In genomic region chr6:36566418-36566905, GRCh38 we compare ENCODE assay signal across 1 cellular context.
TF ChIP-seq lines count a peak whose summit lies in the region.

No MANE protein-coding gene starts in this region.

TF ChIP-seq in HepG2, 621 proteins besides CTCF, POLR2A, EP300 and RAD21 (continued from another document and continues in another):
- no peak for TF ChIP-seq CSRNP2 (CRISPR knock-in tag; conservative IDR thresholded peaks at IDR 0.05; ENCODE audit: low read depth)
- no peak for TF ChIP-seq WIZ (CRISPR knock-in tag; IDR thresholded peaks at IDR 0.05)
- no peak for TF ChIP-seq ZNF180 (CRISPR knock-in tag; IDR thresholded peaks at IDR 0.05; ENCODE audit: borderline replicate concordance, low read depth)
- peak; percentile 12; the same call in 1 of the 2 replicates for TF ChIP-seq ZNF281 (CRISPR knock-in tag; IDR thresholded peaks at IDR 0.05; ENCODE audit: borderline replicate concordance)
- TF ChIP-seq ATF2 (CRISPR knock-in tag; IDR thresholded peaks at IDR 0.05): peak; percentile 57; the same call in 1 of the 2 replicates
- TF ChIP-seq CREB1 (IDR thresholded peaks at IDR 0.05): no peak
- TF ChIP-seq CREB1 (CRISPR knock-in tag; IDR thresholded peaks at IDR 0.05): peak; percentile 77
- TF ChIP-seq RNF219 (CRISPR knock-in tag; IDR thresholded peaks at IDR 0.05): no peak
- no peak for TF ChIP-seq ZBTB49 (CRISPR knock-in tag; IDR thresholded peaks at IDR 0.05; ENCODE audit: borderline replicate concordance)
- peak; percentile 65 for TF ChIP-seq FOXP4 (CRISPR knock-in tag; IDR thresholded peaks at IDR 0.05)
- peak; percentile 56; the same call in 1 of the 2 replicates for TF ChIP-seq THRA (CRISPR knock-in tag; IDR thresholded peaks at IDR 0.05; ENCODE audit: borderline replicate concordance)
- no peak for TF ChIP-seq BCLAF1 (IDR thresholded peaks at IDR 0.05)
- TF ChIP-seq GATAD2A (CRISPR knock-in tag; IDR thresholded peaks at IDR 0.05): peak; percentile 95
- peak; percentile 97 for TF ChIP-seq ZNF644 (CRISPR knock-in tag; IDR thresholded peaks at IDR 0.05; ENCODE audit: low read depth)
- no peak for TF ChIP-seq ZFP36L1 (CRISPR knock-in tag; IDR thresholded peaks at IDR 0.05)
- TF ChIP-seq ARID3A (IDR thresholded peaks at IDR 0.05; ENCODE audit: low read depth, low read length): peak; percentile 98
- no peak for TF ChIP-seq RFX3 (CRISPR knock-in tag; IDR thresholded peaks at IDR 0.05)
- TF ChIP-seq MBNL3 (CRISPR knock-in tag; conservative IDR thresholded peaks at IDR 0.05): no peak
- TF ChIP-seq CREB3 (CRISPR knock-in tag; IDR thresholded peaks at IDR 0.05): no peak
- no peak for TF ChIP-seq ZNF891 (CRISPR knock-in tag; IDR thresholded peaks at IDR 0.05)
- peak; percentile 88 for TF ChIP-seq TCF7 (IDR thresholded peaks at IDR 0.05; ENCODE audit: low read depth)
- TF ChIP-seq ZBTB43 (CRISPR knock-in tag; conservative IDR thresholded peaks at IDR 0.05): peak; percentile 88
- peak; percentile 76 for TF ChIP-seq JUND (CRISPR knock-in tag; IDR thresholded peaks at IDR 0.05)
- TF ChIP-seq FOXA1 (IDR thresholded peaks at IDR 0.05): 0 out of 2 replicates have a peak, but pooled peaks have one; percentile 15
- TF ChIP-seq FOXA1 (CRISPR knock-in tag; IDR thresholded peaks at IDR 0.05): peak; percentile 77
- 0 out of 2 replicates have a peak, but pooled peaks have one; percentile 42 for TF ChIP-seq MXD4 (CRISPR knock-in tag; IDR thresholded peaks at IDR 0.05)
- peak; percentile 72; the same call in 1 of the 2 replicates for TF ChIP-seq TOPORS (CRISPR knock-in tag; IDR thresholded peaks at IDR 0.05)
- TF ChIP-seq ZNF143 (CRISPR knock-in tag; IDR thresholded peaks at IDR 0.05): peak; percentile 67
- no peak for TF ChIP-seq ZNF367 (CRISPR knock-in tag; IDR thresholded peaks at IDR 0.05; ENCODE audit: borderline replicate concordance)
- TF ChIP-seq SATB2 (CRISPR knock-in tag; IDR thresholded peaks at IDR 0.05): no peak
- TF ChIP-seq KDM4B (CRISPR knock-in tag; IDR thresholded peaks at IDR 0.05): no peak
- no peak for TF ChIP-seq TFDP2 (CRISPR knock-in tag; IDR thresholded peaks at IDR 0.05)
